ENCODE assay signal across 10 cellular contexts in genomic region chr1:238485062-238485905, GRCh38.
DNase-seq lines count a peak whose midpoint lies in the region; ATAC-seq, FAIRE-seq and TF ChIP-seq lines count a peak whose summit lies in the region.
"Had no signal": no experiment of that assay in that cellular context is flagged by ENCODE, and none has a peak within 500 bp of the region (broad histone marks: within the 10 kb centered on the region; RNA-seq: fewer than 3 reads in every experiment).

No MANE protein-coding gene starts in this region.

- no peaks in the 10 kb centered on the region for H3K9me3 Mint-ChIP-seq in WTC11
- H3K9me3 Mint-ChIP-seq in activated T-cell treated with anti-CD3 and anti-CD28 coated beads, Interleukin-2, amount 50 U/mL, for 24 hours, result peaks cover 2% of the 10 kb centered on the region

- TF ChIP-seq POLR2A in uterus (IDR thresholded peaks at IDR 0.05), result no peak

- intact Hi-C loops in kidney (cut with DNase I), result no loop called here
- intact Hi-C loops in uterus (cut with DNase I; ENCODE audit: low total_unique reads), result no loop called here
- intact Hi-C loops in head of caudate nucleus (cut with DNase I), result no loop called here

- H3K27ac ChIP-seq in kidney (ENCODE audit: low read depth in 2 of 2, low read length in 2 of 2) (peak overlapping the region in 1 of 2 donors; percentile 56), uterus (peak overlapping the region; percentile 2 to 88)
- H3K27ac ChIP-seq: left ventricle myocardium inferior had no signal

- TF ChIP-seq CTCF in WTC11 (IDR thresholded peaks at IDR 0.05), result no peak
- TF ChIP-seq CTCF in kidney (IDR thresholded peaks at IDR 0.05; ENCODE audit: borderline replicate concordance, extremely low read depth, insufficient read depth), result no peak
- no peak for TF ChIP-seq CTCF in uterus (IDR thresholded peaks at IDR 0.05)

- H3K27me3 Mint-ChIP-seq in WTC11 (ENCODE audit: low read depth), result no peaks in the 10 kb centered on the region
- H3K27me3 Mint-ChIP-seq in activated T-cell treated with anti-CD3 and anti-CD28 coated beads, Interleukin-2, amount 50 U/mL, for 24 hours, result no peaks in the 10 kb centered on the region

- H3K9ac ChIP-seq in kidney (ENCODE audit: low read length in 2 of 2), result peak overlapping the region in 1 of 2 donors; percentile 41

- H3K4me1 ChIP-seq in kidney (ENCODE audit: control insufficient read depth in 1 of 2, insufficient read depth in 1 of 2, low read depth in 1 of 2, low read length in 2 of 2) (no peaks in the 10 kb centered on the region), uterus (no peaks in the 10 kb centered on the region)
- H3K4me1 ChIP-seq: left ventricle myocardium inferior had no signal

- CTCF ChIA-PET in WTC11 (lab: Charles Lee), result no interaction called here

- DNase-seq in NOMO-1 (lab: John Stamatoyannopoulos, UW; ENCODE audit: unreplicated experiment in 2 of 2) (peak; percentile 8), NOMO-1 treated with dmso at 0.1 percent for 144 hours (lab: John Stamatoyannopoulos, UW; ENCODE audit: unreplicated experiment) (no peak), WTC11 (ENCODE audit: low spot score) (peak; percentile 49), kidney (peak; percentile 48), uterus (peak; percentile 44 to 67), head of caudate nucleus (no peak)
- no peak for DNase-seq in activated T-cell treated with anti-CD3 and anti-CD28 coated beads, Interleukin-2, amount 50 U/mL, for 24 hours
- DNase-seq: left ventricle myocardium inferior had no signal

- peak overlapping the region; percentile 90 for H3K4me3 Mint-ChIP-seq in WTC11
- no peak overlapping the region for H3K4me3 Mint-ChIP-seq in activated T-cell treated with anti-CD3 and anti-CD28 coated beads, Interleukin-2, amount 50 U/mL, for 24 hours

- H3K4me3 ChIP-seq in kidney (ENCODE audit: low read length in 2 of 2), result peak overlapping the region; percentile 67 to 72
- peak overlapping the region; percentile 5 to 38 for H3K4me3 ChIP-seq in uterus
- H3K4me3 ChIP-seq: left ventricle myocardium inferior had no signal

- H3K9me3 ChIP-seq in kidney (ENCODE audit: control insufficient read depth in 1 of 2, low read length in 2 of 2) (no peaks in the 10 kb centered on the region), uterus (no peaks in the 10 kb centered on the region)
- H3K9me3 ChIP-seq: left ventricle myocardium inferior had no signal

- ATAC-seq in WTC11 (peak; percentile 74), HG03135 (IDR thresholded peaks at IDR 0.05; ENCODE audit: unreplicated experiment) (no peak)
- ATAC-seq: Right ventricle myocardium inferior had no signal

- no peaks in the 10 kb centered on the region for H3K27me3 ChIP-seq in uterus

- H3K36me3 ChIP-seq in kidney (ENCODE audit: control insufficient read depth in 1 of 2, insufficient read depth in 2 of 2, low read length in 2 of 2) (no peaks in the 10 kb centered on the region), uterus (no peaks in the 10 kb centered on the region)
- H3K36me3 ChIP-seq: left ventricle myocardium inferior had no signal

- H3K4me1 Mint-ChIP-seq in WTC11, result peaks cover 64% of the 10 kb centered on the region
- no peaks in the 10 kb centered on the region for H3K4me1 Mint-ChIP-seq in activated T-cell treated with anti-CD3 and anti-CD28 coated beads, Interleukin-2, amount 50 U/mL, for 24 hours (ENCODE audit: low read depth)

- H3K27ac Mint-ChIP-seq in WTC11, result peak overlapping the region; percentile 68
- H3K27ac Mint-ChIP-seq in activated T-cell treated with anti-CD3 and anti-CD28 coated beads, Interleukin-2, amount 50 U/mL, for 24 hours, result no peak overlapping the region

- POLR2A ChIA-PET in WTC11 (lab: Charles Lee), result no interaction called here

- no peak for FAIRE-seq in kidney (lab: Jason Lieb, UNC)

- peaks cover 22% of the 10 kb centered on the region for H3K36me3 Mint-ChIP-seq in WTC11
- H3K36me3 Mint-ChIP-seq in activated T-cell treated with anti-CD3 and anti-CD28 coated beads, Interleukin-2, amount 50 U/mL, for 24 hours (ENCODE audit: low read depth), result no peaks in the 10 kb centered on the region

TF ChIP-seq in WTC11, 78 proteins besides CTCF, POLR2A, EP300 and RAD21 (continues in another document):
- TF ChIP-seq HMGXB4 (CRISPR knock-in tag; IDR thresholded peaks at IDR 0.05), result no peak
- TF ChIP-seq AR (CRISPR knock-in tag; IDR thresholded peaks at IDR 0.05), result no peak
- TF ChIP-seq CBFB (CRISPR knock-in tag; IDR thresholded peaks at IDR 0.05; ENCODE audit: low read depth), result no peak
- no peak for TF ChIP-seq ZNF121 (CRISPR knock-in tag; IDR thresholded peaks at IDR 0.05)
- no peak for TF ChIP-seq FOXP4 (CRISPR knock-in tag; IDR thresholded peaks at IDR 0.05)
- TF ChIP-seq ERG (CRISPR knock-in tag; IDR thresholded peaks at IDR 0.05), result no peak
- no peak for TF ChIP-seq HMGA2 (CRISPR knock-in tag; IDR thresholded peaks at IDR 0.05)
- TF ChIP-seq SP1 (CRISPR knock-in tag; conservative IDR thresholded peaks at IDR 0.05), result no peak
- no peak for TF ChIP-seq ZNF263 (CRISPR knock-in tag; IDR thresholded peaks at IDR 0.05; ENCODE audit: low read depth)
- no peak for TF ChIP-seq SMAD3 (CRISPR knock-in tag; IDR thresholded peaks at IDR 0.05; ENCODE audit: borderline replicate concordance)
- no peak for TF ChIP-seq E2F5 (CRISPR knock-in tag; IDR thresholded peaks at IDR 0.05)
- TF ChIP-seq ZNF396 (CRISPR knock-in tag; IDR thresholded peaks at IDR 0.05; ENCODE audit: borderline replicate concordance), result no peak
- no peak for TF ChIP-seq ZNF423 (CRISPR knock-in tag; IDR thresholded peaks at IDR 0.05)
- no peak for TF ChIP-seq TEAD1 (CRISPR knock-in tag; IDR thresholded peaks at IDR 0.05)

Comparison
In these comparisons a context has a peak if more than half of its experiments do, and no peak if none do; other contexts are left out.
1. DNase-seq: peak in NOMO-1 (2 of 2), WTC11 (single experiment), kidney (single experiment) and uterus (2 of 2); none in NOMO-1 treated with dmso at 0.1 percent for 144 hours (single experiment), head of caudate nucleus (0 of 42) and activated T-cell treated with anti-CD3 and anti-CD28 coated beads, Interleukin-2, amount 50 U/mL, for 24 hours (single experiment).